Comparison of ENCODE assay signal across 21 cellular contexts in the genomic region with DNA sequence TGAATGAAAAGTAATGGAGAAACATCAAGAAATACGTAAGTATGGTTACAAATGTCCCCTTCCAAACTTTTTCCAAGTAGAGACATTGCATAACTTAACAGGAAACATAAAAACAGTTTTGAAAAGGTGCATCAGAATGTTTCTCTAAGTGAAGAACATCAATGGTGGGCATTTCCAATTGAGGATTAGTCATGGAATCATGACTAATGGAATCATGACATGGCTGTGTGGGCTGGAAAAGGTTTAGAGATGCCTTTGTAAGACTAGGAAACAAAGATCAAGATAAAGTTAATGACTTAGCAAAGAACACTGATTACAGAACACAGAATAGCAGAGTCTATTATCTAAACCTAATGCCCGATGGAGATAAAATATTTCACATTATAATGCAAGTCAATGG.
"Had no signal": no experiment of that assay in that cellular context is flagged by ENCODE, and none has a peak within 500 bp of the region (broad histone marks: within the 10 kb centered on the region; RNA-seq: fewer than 3 reads in every experiment).

No MANE protein-coding gene starts in this region.

- H3K27ac Mint-ChIP-seq: activated naive CD8-positive, alpha-beta T cell treated with anti-CD3 and anti-CD28 coated beads for 36 hours; activated T-cell treated with anti-CD3 and anti-CD28 coated beads, Interleukin-2, amount 50 U/mL, for 24 hours; activated T-helper 17 cell treated with anti-CD3 and anti-CD28 coated beads, Interleukin-2, amount 50 U/mL, for 72 hours; natural killer cell treated with Interleukin-12 subunit alpha and Interleukin-12 subunit beta and Interleukin-15 and Interleukin-18, amount 100 ng/mL, for 72 hours had no signal

- H3K27me3 Mint-ChIP-seq: activated naive CD8-positive, alpha-beta T cell treated with anti-CD3 and anti-CD28 coated beads for 36 hours; activated T-cell treated with anti-CD3 and anti-CD28 coated beads, Interleukin-2, amount 50 U/mL, for 24 hours; activated T-helper 17 cell treated with anti-CD3 and anti-CD28 coated beads, Interleukin-2, amount 50 U/mL, for 72 hours; natural killer cell treated with Interleukin-12 subunit alpha and Interleukin-12 subunit beta and Interleukin-15 and Interleukin-18, amount 100 ng/mL, for 72 hours had no signal

- H3K36me3 Mint-ChIP-seq: activated naive CD8-positive, alpha-beta T cell treated with anti-CD3 and anti-CD28 coated beads for 36 hours; natural killer cell treated with Interleukin-12 subunit alpha and Interleukin-12 subunit beta and Interleukin-15 and Interleukin-18, amount 100 ng/mL, for 72 hours had no signal

- H3K36me3 ChIP-seq: gastroesophageal sphincter, left ventricle myocardium inferior, ovary, prostate gland, right atrium auricular region, upper lobe of left lung had no signal

- H3K4me3 ChIP-seq: body of pancreas, gastroesophageal sphincter, left ventricle myocardium inferior, ovary, prostate gland, right atrium auricular region, upper lobe of left lung had no signal

- ATAC-seq: activated T-helper 17 cell treated with anti-CD3 and anti-CD28 coated beads, Interleukin-2, amount 50 U/mL, for 72 hours; body of pancreas; gastroesophageal sphincter; natural killer cell treated with Interleukin-12 subunit alpha and Interleukin-12 subunit beta and Interleukin-15 and Interleukin-18, amount 100 ng/mL, for 72 hours; stimulated activated naive CD8-positive, alpha-beta T cell treated with anti-CD3 and anti-CD28 coated beads, Interleukin-15, Interleukin-2, amounts not matched to agents 100 U/mL and 50 U/mL, for 24 hours had no signal

- H3K27ac ChIP-seq: body of pancreas, gastroesophageal sphincter, left ventricle myocardium inferior, ovary, prostate gland, right atrium auricular region, upper lobe of left lung had no signal

- H3K4me1 Mint-ChIP-seq: activated naive CD8-positive, alpha-beta T cell treated with anti-CD3 and anti-CD28 coated beads for 36 hours; activated T-helper 17 cell treated with anti-CD3 and anti-CD28 coated beads, Interleukin-2, amount 50 U/mL, for 72 hours had no signal

- DNase-seq: activated CD4-positive, alpha-beta T cell treated with anti-CD3 and anti-CD28 coated beads, Interleukin-2, amount 50 U/mL, for 4 hours; activated CD8-positive, alpha-beta memory T cell treated with anti-CD3 and anti-CD28 coated beads for 24 hours; activated CD8-positive, alpha-beta memory T cell treated with anti-CD3 and anti-CD28 coated beads, Interleukin-2, amount 50 U/mL, for 4 hours; activated naive CD4-positive, alpha-beta T cell; activated naive CD8-positive, alpha-beta T cell treated with anti-CD3 and anti-CD28 coated beads for 36 hours; activated T-cell treated with anti-CD3 and anti-CD28 coated beads, Interleukin-2, amount 50 U/mL, for 24 hours; amygdala; body of pancreas; central memory CD4-positive, alpha-beta T cell; effector memory CD4-positive, alpha-beta T cell; left ventricle myocardium inferior; ovary; stimulated activated CD4-positive, alpha-beta T cell treated with anti-CD3 and anti-CD28 coated beads, Interleukin-4, amount 100 ng/mL, for 4 hours; stimulated activated naive CD8-positive, alpha-beta T cell treated with anti-CD3 and anti-CD28 coated beads, Interleukin-15, Interleukin-2, amounts not matched to agents 100 U/mL and 50 U/mL, for 24 hours; T-helper 1 cell; upper lobe of left lung had no signal

- H3K4me3 Mint-ChIP-seq: activated naive CD8-positive, alpha-beta T cell treated with anti-CD3 and anti-CD28 coated beads for 36 hours; activated T-cell treated with anti-CD3 and anti-CD28 coated beads, Interleukin-2, amount 50 U/mL, for 24 hours; activated T-helper 17 cell treated with anti-CD3 and anti-CD28 coated beads, Interleukin-2, amount 50 U/mL, for 72 hours; natural killer cell treated with Interleukin-12 subunit alpha and Interleukin-12 subunit beta and Interleukin-15 and Interleukin-18, amount 100 ng/mL, for 72 hours had no signal

- H3K4me1 ChIP-seq: body of pancreas, left ventricle myocardium inferior, prostate gland, right atrium auricular region, upper lobe of left lung had no signal

- H3K27me3 ChIP-seq: body of pancreas, gastroesophageal sphincter, ovary, right atrium auricular region, upper lobe of left lung had no signal

- H3K9me3 ChIP-seq: body of pancreas, gastroesophageal sphincter, left ventricle myocardium inferior, ovary, prostate gland, right atrium auricular region, upper lobe of left lung had no signal

- H3K9me3 Mint-ChIP-seq: activated T-cell treated with anti-CD3 and anti-CD28 coated beads, Interleukin-2, amount 50 U/mL, for 24 hours had no signal
